9 cellular contexts compared by ENCODE assay signal in the genomic region with DNA sequence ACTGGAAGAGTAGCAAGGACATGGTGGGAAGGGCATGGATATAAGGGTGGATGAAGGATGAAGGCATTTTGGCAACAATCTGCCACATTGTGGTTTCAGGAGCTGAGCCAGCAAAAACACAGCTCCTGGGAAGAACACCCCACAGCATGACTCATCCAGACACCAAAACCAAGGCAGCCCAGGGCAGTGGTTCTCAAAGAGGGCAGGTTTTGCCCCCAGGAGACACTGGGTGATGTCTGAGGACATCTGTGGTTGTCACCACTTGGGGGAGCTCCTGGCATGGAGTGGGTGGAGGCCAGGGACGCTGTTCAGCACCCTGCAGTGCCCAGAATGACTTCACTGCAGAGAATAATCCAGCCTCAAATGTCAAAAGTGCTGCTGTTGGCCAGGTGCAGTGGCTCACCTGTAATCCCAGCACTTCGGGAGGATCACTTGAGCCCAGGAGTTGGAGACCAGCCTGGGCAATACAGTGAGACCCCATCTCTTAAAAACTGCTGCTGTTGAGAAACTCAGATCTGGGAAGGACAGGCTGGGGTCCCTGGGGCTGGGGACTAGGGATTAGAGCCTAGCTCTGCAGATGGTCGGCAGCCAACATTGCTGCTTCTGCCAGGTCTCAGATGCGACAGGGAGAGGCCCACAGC. TPM values are rescaled to one million over a fixed set of nuclear protein-coding genes. Genes with fewer than 3 reads are reported as not detected.
DNase-seq lines count a peak whose midpoint lies in the region; ATAC-seq and TF ChIP-seq lines count a peak whose summit lies in the region.
"Had no signal": no experiment of that assay in that cellular context is flagged by ENCODE, and none has a peak within 500 bp of the region (broad histone marks: within the 10 kb centered on the region; RNA-seq: fewer than 3 reads in every experiment).

No MANE protein-coding gene starts in this region.

- H3K27me3 ChIP-seq in KMS-11 (ENCODE audit: insufficient read depth, low read depth): peaks cover 92% of the 10 kb centered on the region
- no peaks in the 10 kb centered on the region for H3K27me3 ChIP-seq in hepatocyte

- no peaks in the 10 kb centered on the region for H3K9me3 ChIP-seq in hepatocyte (ENCODE audit: low read depth)

- no peaks in the 10 kb centered on the region for H4K20me1 ChIP-seq in KMS-11 (ENCODE audit: insufficient read depth)
- no peaks in the 10 kb centered on the region for H4K20me1 ChIP-seq in hepatocyte (ENCODE audit: insufficient read depth, poor library complexity, severe bottlenecking)

- H3K4me1 ChIP-seq in KMS-11 (ENCODE audit: low read depth, poor library complexity, severe bottlenecking) (no peaks in the 10 kb centered on the region), hepatocyte (ENCODE audit: insufficient read depth) (no peaks in the 10 kb centered on the region)

- no peaks in the 10 kb centered on the region for H3K9me2 ChIP-seq in hepatocyte (replicated peaks; ENCODE audit: insufficient read depth)

- POLR2A ChIA-PET in activated CD4-positive, alpha-beta memory T cell treated with anti-CD3 and anti-CD28 coated beads for 36 hours (lab: Charles Lee): no interaction called here

- intact Hi-C loops in activated CD4-positive, alpha-beta memory T cell treated with anti-CD3 and anti-CD28 coated beads for 36 hours (cut with micrococcal nuclease): no loop called here

- H2AFZ ChIP-seq in KMS-11 (ENCODE audit: low read depth) (no peak overlapping the region), hepatocyte (no peak overlapping the region)

- peak; percentile 34 for DNase-seq in NCI-H2196 (lab: John Stamatoyannopoulos, UW; ENCODE audit: unreplicated experiment)
- DNase-seq in NCI-H2196 treated with DMSO at 0.1 percent for 48 hours (lab: John Stamatoyannopoulos, UW; ENCODE audit: unreplicated experiment): no peak
- peak; percentile 28 for DNase-seq in activated CD4-positive, alpha-beta memory T cell treated with anti-CD3 and anti-CD28 coated beads for 36 hours
- DNase-seq in hepatocyte (ENCODE audit: low spot score): no peak
- no peak for DNase-seq in superior temporal gyrus (ENCODE audit: extremely low spot score)

- H3K79me2 ChIP-seq in KMS-11 (ENCODE audit: insufficient read depth, low read depth) (no peaks in the 10 kb centered on the region), hepatocyte (no peaks in the 10 kb centered on the region)

- no peak overlapping the region for H3K4me2 ChIP-seq in KMS-11
- H3K4me2 ChIP-seq in hepatocyte: no peak overlapping the region

- peaks cover 15% of the 10 kb centered on the region for H3K36me3 Mint-ChIP-seq in activated CD4-positive, alpha-beta memory T cell treated with anti-CD3 and anti-CD28 coated beads for 36 hours

- H3K27me3 Mint-ChIP-seq in activated CD4-positive, alpha-beta memory T cell treated with anti-CD3 and anti-CD28 coated beads for 36 hours: no peaks in the 10 kb centered on the region
- H3K27me3 Mint-ChIP-seq: CD4-positive, CD25-positive, alpha-beta regulatory T cell had no signal

- H3K9me3 Mint-ChIP-seq in activated CD4-positive, alpha-beta memory T cell treated with anti-CD3 and anti-CD28 coated beads for 36 hours: peaks cover 19% of the 10 kb centered on the region

- H3K27ac ChIP-seq in KMS-11 (no peak overlapping the region), hepatocyte (no peak overlapping the region)

- TF ChIP-seq CTCF in KMS-11 (conservative IDR thresholded peaks at IDR 0.05; ENCODE audit: low read depth, low read length) (peak; percentile 57; the same call in 1 of the 2 replicates), hepatocyte (IDR thresholded peaks at IDR 0.05; ENCODE audit: poor library complexity) (peak; percentile 18)

- H3K36me3 ChIP-seq in KMS-11 (ENCODE audit: insufficient read depth): no peaks in the 10 kb centered on the region
- H3K36me3 ChIP-seq in hepatocyte (replicated peaks; ENCODE audit: insufficient read depth, low read depth): no peaks in the 10 kb centered on the region

- no peak overlapping the region for H3K4me3 ChIP-seq in KMS-11 (IDR thresholded peaks at IDR 0.05; ENCODE audit: insufficient read depth, low read depth, low read length)
- H3K4me3 ChIP-seq in hepatocyte: no peak overlapping the region

- no peak overlapping the region for H3K27ac Mint-ChIP-seq in activated CD4-positive, alpha-beta memory T cell treated with anti-CD3 and anti-CD28 coated beads for 36 hours
- H3K27ac Mint-ChIP-seq: CD4-positive, CD25-positive, alpha-beta regulatory T cell had no signal

- ATAC-seq in GM21528 (IDR thresholded peaks at IDR 0.05; ENCODE audit: low FRiP score, unreplicated experiment) (no peak), GM18498 (IDR thresholded peaks at IDR 0.05; ENCODE audit: unreplicated experiment) (no peak)

- CTCF ChIA-PET in activated CD4-positive, alpha-beta memory T cell treated with anti-CD3 and anti-CD28 coated beads for 36 hours (lab: Charles Lee): interaction anchor here (1.7 to 2.1 kb wide), 2 partner anchors 10 to 69 kb away, joined by 5 read pairs; no protein-coding TSS in a partner anchor

- no peak overlapping the region for H3K9ac ChIP-seq in KMS-11

- 87% methylated on average over 4 of the region's 4 CpGs for WGBS in hepatocyte (ENCODE audit: low lambda C conversion rate, missing lambda C conversion rate)

- no peak overlapping the region for H3K4me3 Mint-ChIP-seq in activated CD4-positive, alpha-beta memory T cell treated with anti-CD3 and anti-CD28 coated beads for 36 hours

- no peaks in the 10 kb centered on the region for H3K4me1 Mint-ChIP-seq in activated CD4-positive, alpha-beta memory T cell treated with anti-CD3 and anti-CD28 coated beads for 36 hours (ENCODE audit: low read depth)
- H3K4me1 Mint-ChIP-seq: CD4-positive, CD25-positive, alpha-beta regulatory T cell had no signal

RNA-seq across cellular contexts. Expression of a gene that starts 16.1 kb away (rescaled TPM):
- total RNA-seq in activated CD4-positive, alpha-beta memory T cell treated with anti-CD3 and anti-CD28 coated beads for 36 hours: under 1 TPM; 0.33 to 0.58 TPM
- 0.36 and 0.97 TPM in 2 replicates for total RNA-seq in hepatocyte
- 1.7 and 3.3 TPM in 2 replicates for polyA plus RNA-seq in hepatocyte
- total RNA-seq: CD4-positive, CD25-positive, alpha-beta regulatory T cell had no signal

RNA-seq across cellular contexts. Expression of a gene that starts 27.8 kb away (rescaled TPM):
- not detected for total RNA-seq in activated CD4-positive, alpha-beta memory T cell treated with anti-CD3 and anti-CD28 coated beads for 36 hours
- 0.13 and 0.28 TPM in 2 replicates for total RNA-seq in hepatocyte
- 0.33 TPM in 1 of 2 replicates, not detected in the other for polyA plus RNA-seq in hepatocyte
- total RNA-seq: CD4-positive, CD25-positive, alpha-beta regulatory T cell had no signal
- polyA plus RNA-seq: CD4-positive, CD25-positive, alpha-beta regulatory T cell had no signal

Comparison
In these comparisons a context has a peak if more than half of its experiments do, and no peak if none do; other contexts are left out.
1. DNase-seq: peak in NCI-H2196 (single experiment) and activated CD4-positive, alpha-beta memory T cell treated with anti-CD3 and anti-CD28 coated beads for 36 hours (single experiment); none in NCI-H2196 treated with DMSO at 0.1 percent for 48 hours (single experiment), hepatocyte (single experiment) and superior temporal gyrus (single experiment).